ENCODE assay signal across 20 cellular contexts in the genomic region with DNA sequence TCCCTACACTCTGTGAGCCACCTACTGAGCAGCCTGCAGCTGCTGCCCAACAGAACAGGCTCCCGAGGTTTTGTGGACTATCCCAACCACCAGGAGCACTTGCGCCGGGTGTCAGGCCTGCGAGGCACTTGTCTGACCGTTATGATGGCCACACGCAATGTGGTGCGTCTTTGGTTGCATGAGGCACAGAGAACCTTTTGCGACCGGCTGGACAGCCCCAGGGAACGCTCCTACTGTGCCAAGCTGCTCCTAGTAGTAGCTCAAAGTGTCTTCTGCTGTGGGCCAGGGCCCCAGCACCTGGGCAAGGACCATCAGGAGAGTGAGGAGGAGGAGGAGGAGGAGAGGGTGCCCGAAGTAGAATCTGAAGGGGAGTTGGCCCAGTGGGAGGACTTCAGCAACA.
"Had no signal": no experiment of that assay in that cellular context is flagged by ENCODE, and none has a peak within 500 bp of the region (broad histone marks: within the 10 kb centered on the region; RNA-seq: fewer than 3 reads in every experiment).

No MANE protein-coding gene starts in this region.

- H3K4me1 ChIP-seq: Peyer's patch, SJSA1 had no signal

- H3K4me3 ChIP-seq: MG63, Peyer's patch, SJSA1, SK-N-MC had no signal

- H3K9me3 ChIP-seq: MG63, Peyer's patch, SJSA1 had no signal

- H3K27ac ChIP-seq: Peyer's patch, SJSA1, SK-N-MC had no signal

- ATAC-seq: PC-3 had no signal

- H3K27me3 ChIP-seq: MG63, Peyer's patch, SJSA1 had no signal

- DNase-seq: Karpas-422, KBM-7, MG63, NCI-H1092 treated with DMSO at 0.1 percent for 48 hours, NCI-H1436, NCI-H187, NCI-H2029, NCI-H2081 treated with DMSO at 0.1 percent for 48 hours, NCI-H2171, NCI-H226, NCI-H446, NCI-H510A, NCI-H524 treated with DMSO at 0.1 percent for 48 hours, NCI-H69, NCI-H774, PC-3, Peyer's patch, SIG-M5 had no signal

- H3K36me3 ChIP-seq: MG63, Peyer's patch, SJSA1 had no signal
